Comparison of ENCODE assay signal across 22 cellular contexts in the genomic region with DNA sequence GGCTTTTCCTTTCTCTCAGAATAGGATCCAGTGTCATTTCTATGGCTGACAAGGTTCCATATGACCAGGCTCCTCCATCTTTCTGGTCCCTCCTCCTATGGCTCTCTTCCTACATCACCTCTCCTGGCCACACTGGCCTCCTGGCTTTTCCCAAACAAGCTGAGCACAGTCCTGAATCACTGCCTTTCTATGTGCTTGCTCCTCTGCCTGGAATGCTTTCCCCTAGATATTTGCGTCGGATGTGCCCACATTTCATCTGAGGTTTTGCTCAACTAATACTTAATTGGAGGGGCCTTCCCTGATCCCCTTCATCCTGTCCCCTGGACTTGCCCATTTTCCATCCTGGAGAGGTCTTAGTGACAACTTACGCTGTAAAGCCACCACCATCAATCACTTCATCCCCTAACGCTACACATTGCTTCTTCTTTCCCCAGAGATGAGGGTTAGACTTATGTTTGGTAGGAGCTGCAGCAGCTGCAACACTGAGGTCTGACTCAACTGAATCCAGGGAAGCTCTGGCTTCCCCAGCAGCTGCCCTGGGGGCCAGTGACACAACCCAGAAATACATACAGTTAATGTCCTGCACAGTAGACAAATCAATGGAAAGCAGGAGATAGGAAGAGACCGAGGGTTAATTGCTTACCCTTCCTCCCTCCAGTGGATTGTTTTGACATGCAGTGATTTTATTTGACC. TPM values are rescaled to one million over a fixed set of nuclear protein-coding genes. Genes with fewer than 3 reads are reported as not detected.
A peak's percentile ranks its signal among the peaks of the same experiment; 100 is the strongest.
DNase-seq lines count a peak whose midpoint lies in the region; ATAC-seq, FAIRE-seq and TF ChIP-seq lines count a peak whose summit lies in the region.
"Had no signal": no experiment of that assay in that cellular context is flagged by ENCODE, and none has a peak within 500 bp of the region (broad histone marks: within the 10 kb centered on the region; RNA-seq: fewer than 3 reads in every experiment).

No MANE protein-coding gene starts in this region.

- H3K27me3 ChIP-seq in astrocyte (ENCODE audit: insufficient read depth, low read length): no peaks in the 10 kb centered on the region
- no peaks in the 10 kb centered on the region for H3K27me3 ChIP-seq in foreskin keratinocyte
- H3K27me3 ChIP-seq: MG63, neural progenitor cell had no signal

- no peaks in the 10 kb centered on the region for H4K20me1 ChIP-seq in astrocyte (ENCODE audit: insufficient read depth, low read length)

- H3K4me1 Mint-ChIP-seq in HFFc6 (ENCODE audit: low read depth): no peaks in the 10 kb centered on the region
- H3K4me1 Mint-ChIP-seq in astrocyte (ENCODE audit: low read depth, unreplicated experiment): no peaks in the 10 kb centered on the region
- peaks cover 19% of the 10 kb centered on the region for H3K4me1 Mint-ChIP-seq in chondrocyte (ENCODE audit: low read depth)

- H3K9ac ChIP-seq in astrocyte (ENCODE audit: low read length): peak overlapping the region; percentile 4
- H3K9ac ChIP-seq: neural progenitor cell had no signal

- H3K9me3 Mint-ChIP-seq in HFFc6 (no peaks in the 10 kb centered on the region), astrocyte (ENCODE audit: unreplicated experiment) (no peaks in the 10 kb centered on the region), chondrocyte (ENCODE audit: low read depth) (no peaks in the 10 kb centered on the region)
- H3K9me3 Mint-ChIP-seq: activated T-cell treated with anti-CD3 and anti-CD28 coated beads, Interleukin-2, amount 50 U/mL, for 4 hours; H9; immature natural killer cell; neural progenitor cell had no signal

- ATAC-seq in foreskin keratinocyte (peak; percentile 59), HG03439 (IDR thresholded peaks at IDR 0.05; ENCODE audit: unreplicated experiment) (no peak), HG02970 (IDR thresholded peaks at IDR 0.05; ENCODE audit: low FRiP score, unreplicated experiment) (no peak)
- ATAC-seq: activated naive CD4-positive, alpha-beta T cell treated with anti-CD3 and anti-CD28 coated beads, Interleukin-2, amount 50 U/mL, for 72 hours; activated T-cell treated with anti-CD3 and anti-CD28 coated beads, Interleukin-2, amount 50 U/mL, for 4 hours had no signal

- H3K27ac Mint-ChIP-seq in HFFc6: no peak overlapping the region
- H3K27ac Mint-ChIP-seq in astrocyte (ENCODE audit: unreplicated experiment): no peak overlapping the region
- H3K27ac Mint-ChIP-seq in chondrocyte (ENCODE audit: unreplicated experiment): no peak overlapping the region
- H3K27ac Mint-ChIP-seq: activated naive CD4-positive, alpha-beta T cell treated with anti-CD3 and anti-CD28 coated beads, Interleukin-2, amount 50 U/mL, for 72 hours; H9; immature natural killer cell; neural progenitor cell had no signal

- no peaks in the 10 kb centered on the region for H3K79me2 ChIP-seq in astrocyte (ENCODE audit: insufficient read depth, low read length)

- peak overlapping the region; percentile 6 for H2AFZ ChIP-seq in astrocyte (ENCODE audit: low read depth, low read length)
- H2AFZ ChIP-seq: neural progenitor cell had no signal

- H3K4me3 Mint-ChIP-seq in HFFc6 (no peak overlapping the region), astrocyte (ENCODE audit: unreplicated experiment) (no peak overlapping the region), chondrocyte (ENCODE audit: unreplicated experiment) (no peak overlapping the region)
- H3K4me3 Mint-ChIP-seq: activated T-cell treated with anti-CD3 and anti-CD28 coated beads, Interleukin-2, amount 50 U/mL, for 4 hours; H9; immature natural killer cell; neural progenitor cell had no signal

- peak overlapping the region; percentile 58 for H3K4me2 ChIP-seq in astrocyte (ENCODE audit: low read length)
- H3K4me2 ChIP-seq: neural progenitor cell had no signal

- DNase-seq in AG08396 (ENCODE audit: low spot score) (peak; percentile 30), HFFc6 (peak; percentile 82), astrocyte (ENCODE audit: low read depth) (peak; percentile 76), foreskin keratinocyte (peak; percentile 44 to 80), chondrocyte (ENCODE audit: low spot score) (no peak), NCI-H1417 (lab: John Stamatoyannopoulos, UW) (no peak)
- DNase-seq: ACHN; activated CD4-positive, alpha-beta T cell treated with anti-CD3 and anti-CD28 coated beads, Interleukin-2, amount 50 U/mL, for 4 hours; activated T-cell treated with anti-CD3 and anti-CD28 coated beads, Interleukin-2, amount 50 U/mL, for 4 hours; central memory CD4-positive, alpha-beta T cell; COR-L47; GF-D8; H9; immature natural killer cell; MG63; NCI-H1930; NCI-H69; stimulated activated CD4-positive, alpha-beta T cell treated with anti-CD3 and anti-CD28 coated beads, Interleukin-1b, Interleukin-23, amount 100 ng/mL, for 48 hours had no signal

- no peaks in the 10 kb centered on the region for H3K9me3 ChIP-seq in astrocyte (ENCODE audit: insufficient read depth, low read depth, low read length)
- H3K9me3 ChIP-seq: MG63 had no signal

- no peak overlapping the region for H3K4me3 ChIP-seq in astrocyte (ENCODE audit: insufficient read depth, low read depth, low read length)
- H3K4me3 ChIP-seq: MG63, neural progenitor cell had no signal

- H3K27ac ChIP-seq in astrocyte (ENCODE audit: low read depth, low read length): peak overlapping the region; percentile 56
- no peak overlapping the region for H3K27ac ChIP-seq in foreskin keratinocyte
- H3K27ac ChIP-seq: neural progenitor cell had no signal

- H3K4me1 ChIP-seq in astrocyte (ENCODE audit: insufficient read depth, low read length) (peaks cover 30% of the 10 kb centered on the region), foreskin keratinocyte (peaks cover 38% of the 10 kb centered on the region)
- H3K4me1 ChIP-seq: neural progenitor cell had no signal

- H3K27me3 Mint-ChIP-seq in HFFc6 (ENCODE audit: insufficient read depth) (no peaks in the 10 kb centered on the region), astrocyte (ENCODE audit: low read depth, unreplicated experiment) (peaks cover 5% of the 10 kb centered on the region), chondrocyte (ENCODE audit: low read depth) (no peaks in the 10 kb centered on the region)

- FAIRE-seq in astrocyte (lab: Jason Lieb, UNC): no peak

- TF ChIP-seq CTCF in HFFc6 (IDR thresholded peaks at IDR 0.05): no peak
- TF ChIP-seq CTCF in astrocyte (IDR thresholded peaks at IDR 0.05; ENCODE audit: insufficient read depth, low read depth, low read length): no peak
- no peak for TF ChIP-seq CTCF in foreskin keratinocyte (conservative IDR thresholded peaks at IDR 0.05)
- TF ChIP-seq CTCF in chondrocyte (IDR thresholded peaks at IDR 0.05): no peak

- no peaks in the 10 kb centered on the region for H3K36me3 ChIP-seq in astrocyte (ENCODE audit: insufficient read depth, low read length)
- H3K36me3 ChIP-seq: MG63, neural progenitor cell had no signal

- H3K36me3 Mint-ChIP-seq in HFFc6 (ENCODE audit: low read depth) (no peaks in the 10 kb centered on the region), astrocyte (ENCODE audit: low read depth, unreplicated experiment) (no peaks in the 10 kb centered on the region), chondrocyte (ENCODE audit: low read depth) (no peaks in the 10 kb centered on the region)
- H3K36me3 Mint-ChIP-seq: immature natural killer cell, neural progenitor cell had no signal

RNA-seq across cellular contexts. Expression of a gene that starts 42.9 kb away (rescaled TPM):
- 1 to 10 TPM; 4.4 to 7.2 (median 5.4) TPM for total RNA-seq in HFFc6 (2021; fragmentation: NEBNext Ultra II Directional; extraction: Animal tissue kit (Norgen Biotek cat#: 25700))
- total RNA-seq in astrocyte (23.1 and 25.2 TPM in 2 replicates), foreskin keratinocyte (5.9 and 6.6 TPM in 2 replicates), chondrocyte (0.67 to 1.2 TPM in 2 of 3 replicates, not detected in the other)
- polyA plus RNA-seq in foreskin keratinocyte: 4.0 and 6.4 TPM in 2 replicates
- total RNA-seq: H9 had no signal

Comparison
In these comparisons a context has a peak if more than half of its experiments do, and no peak if none do; other contexts are left out.
1. DNase-seq: peak in AG08396 (single experiment), HFFc6 (single experiment), astrocyte (single experiment) and foreskin keratinocyte (2 of 2); none in chondrocyte (single experiment) and NCI-H1417 (0 of 3).